18 cellular contexts compared by ENCODE assay signal in the genomic region with DNA sequence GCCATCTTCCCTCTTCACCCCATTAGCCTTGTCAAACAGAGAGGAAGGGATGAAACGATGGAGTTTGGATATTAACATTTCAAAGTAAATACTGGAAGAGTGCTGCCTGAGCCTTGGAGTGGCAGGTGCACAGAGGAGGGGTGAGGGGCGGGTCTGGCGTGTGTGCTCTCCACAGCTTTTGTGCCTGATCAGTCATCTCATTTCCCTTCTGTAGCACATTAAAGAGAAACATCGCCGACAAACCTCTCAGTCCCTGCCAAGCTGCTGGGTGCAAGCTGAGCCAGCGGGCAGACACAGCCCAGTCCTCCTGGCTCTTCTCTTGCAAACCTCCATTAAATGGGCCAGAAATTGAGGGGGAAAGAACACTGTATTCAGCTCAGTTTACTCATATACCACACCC.
DNase-seq lines count a peak whose midpoint lies in the region; ATAC-seq lines count a peak whose summit lies in the region.
"Had no signal": no experiment of that assay in that cellular context is flagged by ENCODE, and none has a peak within 500 bp of the region (broad histone marks: within the 10 kb centered on the region; RNA-seq: fewer than 3 reads in every experiment).

No MANE protein-coding gene starts in this region.

- CTCF ChIA-PET in activated CD8-positive, alpha-beta memory T cell treated with anti-CD3 and anti-CD28 coated beads, Interleukin-2, amount 10 ng/mL, durations not matched to agents 7 days and 5 days (lab: Charles Lee): interaction anchor here (1.4 to 2.9 kb wide), 2 partner anchors 72 to 101 kb away, joined by 4 to 8 read pairs; no protein-coding TSS in a partner anchor

- H3K36me3 Mint-ChIP-seq in activated CD8-positive, alpha-beta memory T cell treated with anti-CD3 and anti-CD28 coated beads, Interleukin-2, amount 10 ng/mL, durations not matched to agents 7 days and 5 days: no peaks in the 10 kb centered on the region
- H3K36me3 Mint-ChIP-seq: activated naive CD8-positive, alpha-beta T cell treated with anti-CD3 and anti-CD28 coated beads for 36 hours; CD8-positive, alpha-beta memory T cell had no signal

- no peak for ATAC-seq in activated CD8-positive, alpha-beta memory T cell treated with anti-CD3 and anti-CD28 coated beads, Interleukin-2, amount 10 ng/mL, durations not matched to agents 7 days and 5 days
- ATAC-seq in activated CD4-positive, CD25-positive, alpha-beta regulatory T cell treated with anti-CD3 and anti-CD28 coated beads, Interleukin-2, amount 50 U/mL, for 24 hours: no peak

- no peak overlapping the region for H3K27ac Mint-ChIP-seq in activated CD8-positive, alpha-beta memory T cell treated with anti-CD3 and anti-CD28 coated beads, Interleukin-2, amount 10 ng/mL, durations not matched to agents 7 days and 5 days
- H3K27ac Mint-ChIP-seq: activated CD4-positive, alpha-beta T cell treated with anti-CD3 and anti-CD28 coated beads, Interleukin-2, amount 10 ng/mL, durations not matched to agents 24 days and 14 days; activated naive CD8-positive, alpha-beta T cell treated with anti-CD3 and anti-CD28 coated beads for 36 hours; CD8-positive, alpha-beta memory T cell; H9; progenitor cell of endocrine pancreas had no signal

- no peak overlapping the region for H3K4me3 Mint-ChIP-seq in activated CD8-positive, alpha-beta memory T cell treated with anti-CD3 and anti-CD28 coated beads, Interleukin-2, amount 10 ng/mL, durations not matched to agents 7 days and 5 days
- H3K4me3 Mint-ChIP-seq: activated CD4-positive, alpha-beta T cell treated with anti-CD3 and anti-CD28 coated beads, Interleukin-2, amount 10 ng/mL, durations not matched to agents 24 days and 14 days; activated naive CD8-positive, alpha-beta T cell treated with anti-CD3 and anti-CD28 coated beads for 36 hours; CD8-positive, alpha-beta memory T cell; H9 had no signal

- H3K9me3 Mint-ChIP-seq in activated CD8-positive, alpha-beta memory T cell treated with anti-CD3 and anti-CD28 coated beads, Interleukin-2, amount 10 ng/mL, durations not matched to agents 7 days and 5 days (ENCODE audit: low read depth): no peaks in the 10 kb centered on the region
- H3K9me3 Mint-ChIP-seq: activated CD4-positive, alpha-beta T cell treated with anti-CD3 and anti-CD28 coated beads, Interleukin-2, amount 10 ng/mL, durations not matched to agents 24 days and 14 days; activated naive CD8-positive, alpha-beta T cell treated with anti-CD3 and anti-CD28 coated beads for 36 hours; CD8-positive, alpha-beta memory T cell; H9 had no signal

- DNase-seq in COLO668 (lab: John Stamatoyannopoulos, UW; ENCODE audit: unreplicated experiment): peak; percentile 57
- DNase-seq in NCI-H128 (lab: John Stamatoyannopoulos, UW; ENCODE audit: unreplicated experiment): peak; percentile 57
- DNase-seq in NCI-H345 (lab: John Stamatoyannopoulos, UW): peak; percentile 82
- DNase-seq in caudate nucleus (lab: John Stamatoyannopoulos, UW): peak in 32 of 61 donors; percentile 3 to 77 (median 30)
- DNase-seq in activated CD8-positive, alpha-beta memory T cell treated with anti-CD3 and anti-CD28 coated beads, Interleukin-2, amount 10 ng/mL, durations not matched to agents 7 days and 5 days: no peak
- DNase-seq in foreskin melanocyte: no peak
- no peak for DNase-seq in NAMALWA (ENCODE audit: low spot score)
- DNase-seq: activated CD4-positive, alpha-beta T cell treated with anti-CD3 and anti-CD28 coated beads, Interleukin-2, amount 10 ng/mL, durations not matched to agents 24 days and 14 days; activated naive CD8-positive, alpha-beta T cell treated with anti-CD3 and anti-CD28 coated beads for 36 hours; activated T-cell treated with anti-CD3 and anti-CD28 coated beads, Interleukin-2, amount 50 U/mL, for 1 hour; CD8-positive, alpha-beta memory T cell; H9; SJCRH30; spleen; stimulated activated naive CD4-positive, alpha-beta T cell treated with Interleukin-2 at 50 U/mL for 16 hours; uterus had no signal

- peaks cover 5% of the 10 kb centered on the region for H3K4me1 Mint-ChIP-seq in activated CD8-positive, alpha-beta memory T cell treated with anti-CD3 and anti-CD28 coated beads, Interleukin-2, amount 10 ng/mL, durations not matched to agents 7 days and 5 days
- H3K4me1 Mint-ChIP-seq: activated CD4-positive, alpha-beta T cell treated with anti-CD3 and anti-CD28 coated beads, Interleukin-2, amount 10 ng/mL, durations not matched to agents 24 days and 14 days; activated naive CD8-positive, alpha-beta T cell treated with anti-CD3 and anti-CD28 coated beads for 36 hours had no signal

- peak overlapping the region; percentile 40 for H3K27ac ChIP-seq in caudate nucleus (ENCODE audit: low read depth, low read length)
- H3K27ac ChIP-seq: SJCRH30, spleen, uterus had no signal

- peaks cover 24% of the 10 kb centered on the region for H3K27me3 Mint-ChIP-seq in activated CD8-positive, alpha-beta memory T cell treated with anti-CD3 and anti-CD28 coated beads, Interleukin-2, amount 10 ng/mL, durations not matched to agents 7 days and 5 days

Comparison
In these comparisons a context has a peak if more than half of its experiments do, and no peak if none do; other contexts are left out.
1. DNase-seq: peak in COLO668 (single experiment), NCI-H128 (single experiment), NCI-H345 (single experiment) and caudate nucleus (32 of 61); none in activated CD8-positive, alpha-beta memory T cell treated with anti-CD3 and anti-CD28 coated beads, Interleukin-2, amount 10 ng/mL, durations not matched to agents 7 days and 5 days (single experiment), foreskin melanocyte (single experiment) and NAMALWA (single experiment).